Comparison of ENCODE assay signal across 8 cellular contexts in genomic region chr6:32838114-32838958, GRCh38. TPM values are rescaled to one million over a fixed set of nuclear protein-coding genes. Genes with fewer than 3 reads are reported as not detected.
A peak's percentile ranks its signal among the peaks of the same experiment; 100 is the strongest.
DNase-seq lines count a peak whose midpoint lies in the region; ATAC-seq, FAIRE-seq and TF ChIP-seq lines count a peak whose summit lies in the region.

Gene TAP2, minus strand, starts transcription at chr6:32838739. Its CDS starts 506 bp downstream, at chr6:32838233.

- peak within 1 kb of the TSS; percentile 59 to 80 for H3K4me2 ChIP-seq in H1 (ENCODE audit: insufficient read depth in 1 of 2, low read depth in 2 of 2, low read length in 2 of 2)
- H3K4me2 ChIP-seq in mesendoderm (ENCODE audit: low read length), result peak within 1 kb of the TSS; percentile 58

- no peak within 1 kb of the TSS for H2BK120ac ChIP-seq in H1 (replicated peaks; ENCODE audit: low read depth, low read length)
- no peak within 1 kb of the TSS for H2BK120ac ChIP-seq in mesendoderm (ENCODE audit: low read depth, low read length)

- H3K9ac ChIP-seq in H1 (replicated peaks in 1 of 4; ENCODE audit: extremely low read depth in 1 of 4, low read depth in 3 of 4, low read length in 3 of 4) (peak within 1 kb of the TSS; percentile 36 to 88 (median 71); a peak in 6 of 7 replicates), mesendoderm (ENCODE audit: low read length) (peak within 1 kb of the TSS; percentile 77)

- H3K56ac ChIP-seq in H1 (replicated peaks; ENCODE audit: insufficient read length, low read depth, low read length) (peak within 1 kb of the TSS; percentile 39), mesendoderm (ENCODE audit: low read length) (peak within 1 kb of the TSS; percentile 94)

- H3K18ac ChIP-seq in H1 (ENCODE audit: extremely low read depth, low read length) (peak within 1 kb of the TSS; percentile 75), mesendoderm (ENCODE audit: low read length) (no peak within 1 kb of the TSS)

- H3K4ac ChIP-seq in H1 (replicated peaks; ENCODE audit: insufficient read length, low read depth, low read length), result peak within 1 kb of the TSS; percentile 51
- H3K4ac ChIP-seq in mesendoderm (ENCODE audit: low read depth, low read length), result peak within 1 kb of the TSS; percentile 74

- DNase-seq in Caki2 (ENCODE audit: low read depth) (peak; percentile 92), HT1080 (ENCODE audit: low read depth) (peak; percentile 91), NOMO-1 treated with DMSO at 0.1 percent for 48 hours (lab: John Stamatoyannopoulos, UW; ENCODE audit: unreplicated experiment) (peak; percentile 93), H1 (ENCODE audit: low read depth in 1 of 2, low spot score in 2 of 2) (peak in 1 of 2 experiments; percentile 99), mesendoderm (peak; percentile 92)
- peak; percentile 92 to 94 for DNase-seq in activated CD8-positive, alpha-beta memory T cell treated with anti-CD3 and anti-CD28 coated beads for 4 hours (ENCODE audit: low read depth in 2 of 2)
- DNase-seq in stimulated activated CD8-positive, alpha-beta memory T cell treated with anti-CD3 and anti-CD28 coated beads, Interleukin-12 subunit alpha, Interleukin-12 subunit beta, amount 100 ng/mL, for 4 hours (ENCODE audit: low read depth), result peak; percentile 95

- TF ChIP-seq CTCF in H1 (IDR thresholded peaks at IDR 0.05; ENCODE audit: control extremely low read depth in 1 of 3, insufficient read depth in 1 of 3, low read depth in 1 of 3, low read length in 3 of 3), result peak; percentile 70 to 97 (median 95)

- H3K14ac ChIP-seq in H1 (ENCODE audit: insufficient read length), result no peak within 1 kb of the TSS

- H4K5ac ChIP-seq in H1 (ENCODE audit: insufficient read length, low read depth, low read length), result no peak within 1 kb of the TSS
- H4K5ac ChIP-seq in mesendoderm (ENCODE audit: low read length), result no peak within 1 kb of the TSS

- H2BK5ac ChIP-seq in H1 (ENCODE audit: low read depth, low read length) (no peak within 1 kb of the TSS), mesendoderm (ENCODE audit: low read length) (no peak within 1 kb of the TSS)

- H4K8ac ChIP-seq in H1 (ENCODE audit: extremely low read depth, insufficient read depth, low read length) (peak within 1 kb of the TSS; percentile 87), mesendoderm (ENCODE audit: low read depth, low read length) (no peak within 1 kb of the TSS)

- H3K23me2 ChIP-seq in H1 (ENCODE audit: low read depth, low read length), result peaks cover 3% of the 10 kb centered on the region

- no peaks in the 10 kb centered on the region for H3K79me2 ChIP-seq in H1 (ENCODE audit: control insufficient read depth in 1 of 2, insufficient read depth in 2 of 2, low read length in 2 of 2)
- H3K79me2 ChIP-seq in mesendoderm (ENCODE audit: control insufficient read depth, insufficient read depth, low read length), result no peaks in the 10 kb centered on the region

- H3K36me3 ChIP-seq in H1 (ENCODE audit: control insufficient read depth in 2 of 4, insufficient read depth in 4 of 4, low read length in 3 of 4) (no peaks in the 10 kb centered on the region; a peak in 2 of 8 replicates), mesendoderm (ENCODE audit: control insufficient read depth, insufficient read depth, low read length) (no peaks in the 10 kb centered on the region)

- H4K91ac ChIP-seq in H1 (replicated peaks; ENCODE audit: insufficient read length, low read length), result peak within 1 kb of the TSS; percentile 22

- no peak for FAIRE-seq in H1 (lab: Jason Lieb, UNC)

- in situ Hi-C loops in Caki2 (cut with HindIII; ENCODE audit: low pct_unique_long_range_greater_than_20kb, low sequenced_read_pairs), result no loop called here

- H2BK12ac ChIP-seq in H1 (ENCODE audit: low read depth, low read length), result 0 out of 2 replicates have a peak within 1 kb of the TSS, but pooled peaks have one; percentile 9

- peak in 1 of 2 experiments; percentile 62; a peak in 1 of 3 replicates for TF ChIP-seq POLR2A in H1 (IDR thresholded peaks at IDR 0.05; ENCODE audit: control extremely low read depth in 1 of 2, low read depth in 2 of 2, low read length in 2 of 2)

- no peak within 1 kb of the TSS for H2BK20ac ChIP-seq in H1 (ENCODE audit: low read length)

- no peaks in the 10 kb centered on the region for H3K9me3 ChIP-seq in H1 (ENCODE audit: insufficient read depth in 2 of 2, low read depth in 1 of 2, low read length in 1 of 2)

- H2BK15ac ChIP-seq in H1 (ENCODE audit: low read length), result peak within 1 kb of the TSS; percentile 83; the same call in 1 of the 2 replicates
- no peak within 1 kb of the TSS for H2BK15ac ChIP-seq in mesendoderm (replicated peaks; ENCODE audit: low read depth)

- H3K4me1 ChIP-seq in H1 (replicated peaks in 1 of 4; ENCODE audit: control insufficient read depth in 3 of 4, insufficient read depth in 4 of 4, low read length in 3 of 4), result peaks cover 0 to 7% (median 4%) of the 10 kb centered on the region in 4 experiments; a peak in 5 of 7 replicates
- H3K4me1 ChIP-seq in mesendoderm (ENCODE audit: control insufficient read depth, low read depth, low read length), result no peaks in the 10 kb centered on the region

- H3K27me3 ChIP-seq in H1 (replicated peaks in 1 of 4; ENCODE audit: control insufficient read depth in 3 of 4, extremely low read depth in 1 of 4, insufficient read depth in 3 of 4, low read length in 3 of 4) (peaks cover 0 to 7% (median 6%) of the 10 kb centered on the region in 4 experiments; a peak in 4 of 7 replicates), mesendoderm (ENCODE audit: insufficient read depth, low read length, poor library complexity) (peaks cover 2% of the 10 kb centered on the region)

- H2AFZ ChIP-seq in H1 (ENCODE audit: low read length), result peak within 1 kb of the TSS; percentile 79; the same call in 1 of the 2 replicates

- CTCF ChIA-PET in H1 (lab: Charles Lee; ENCODE audit: partially characterized antibody), result interaction anchor here (0.6 to 11.2 kb wide), 38 partner anchors 9 to 1974 kb away, joined by 3 to 402 read pairs (median 4); partner anchors contain the start of genes BRD2, HLA-DMA, HLA-DMB and HLA-DQB2

- peaks cover 0 to 1% of the 10 kb centered on the region in 2 experiments for H4K20me1 ChIP-seq in H1 (replicated peaks in 1 of 2; ENCODE audit: control insufficient read depth in 1 of 2, insufficient read depth in 2 of 2, low read length in 2 of 2)

- 5% methylated on average over 39 of the region's 57 CpGs; no CpG with 5 or more reads in 1 of the 2 experiments for WGBS in H1 (ENCODE audit: extremely low coverage in 1 of 2, insufficient coverage in 1 of 2, insufficient read length in 1 of 2, insufficient replicate concordance in 2 of 2, low coverage in 1 of 2, low lambda C conversion rate in 2 of 2, missing lambda C conversion rate in 1 of 2), 2 experiments
- no CpG with 5 or more reads among the region's 57 CpGs for WGBS in mesendoderm (ENCODE audit: extremely low coverage, insufficient coverage, low lambda C conversion rate)

- TF ChIP-seq EP300 in H1 (IDR thresholded peaks at IDR 0.05; ENCODE audit: borderline replicate concordance in 1 of 2, low read depth in 2 of 2, low read length in 2 of 2), result no peak

- H2AK5ac ChIP-seq in H1 (ENCODE audit: low read depth, low read length), result no peak within 1 kb of the TSS
- no peak within 1 kb of the TSS for H2AK5ac ChIP-seq in mesendoderm (ENCODE audit: low read length)

- POLR2A ChIA-PET in H1 (lab: Charles Lee; ENCODE audit: partially characterized antibody), result interaction anchor here (0.7 to 3.0 kb wide), 12 partner anchors 11 to 242 kb away, joined by 4 to 26 read pairs (median 6); partner anchors contain the start of genes PSMB9 and TAP1

- H3K79me1 ChIP-seq in H1 (ENCODE audit: low read depth, low read length) (no peaks in the 10 kb centered on the region), mesendoderm (ENCODE audit: low read length) (no peaks in the 10 kb centered on the region)

- H3K23ac ChIP-seq in H1 (ENCODE audit: insufficient read length), result no peak within 1 kb of the TSS
- peak within 1 kb of the TSS; percentile 18 for H3K23ac ChIP-seq in mesendoderm (ENCODE audit: low read length)

- H3K4me3 ChIP-seq in H1 (ENCODE audit: extremely low read depth in 1 of 4, insufficient read depth in 2 of 4, low read depth in 3 of 4, low read length in 4 of 4), result peak within 1 kb of the TSS; percentile 53 to 81 (median 68)
- H3K4me3 ChIP-seq in mesendoderm (ENCODE audit: low read length), result peak within 1 kb of the TSS; percentile 65

- peak; percentile 73 for ATAC-seq in GM21360 (IDR thresholded peaks at IDR 0.05; ENCODE audit: unreplicated experiment)

- H3K27ac ChIP-seq in H1 (ENCODE audit: low read depth, low read length) (no peak within 1 kb of the TSS), mesendoderm (ENCODE audit: low read depth, low read length) (no peak within 1 kb of the TSS)

- peak; percentile 92 to 94 for TF ChIP-seq RAD21 in H1 (IDR thresholded peaks at IDR 0.05 in 1 of 2, conservative IDR thresholded peaks at IDR 0.05 in 1 of 2; ENCODE audit: low read depth in 2 of 2, low read length in 2 of 2)

TF ChIP-seq in H1, 55 proteins besides CTCF, POLR2A, EP300 and RAD21 (continues in another document):
- peak; percentile 63 for TF ChIP-seq PHF8 (conservative IDR thresholded peaks at IDR 0.05; ENCODE audit: low read depth, low read length)
- no peak for TF ChIP-seq SP1 (IDR thresholded peaks at IDR 0.05; ENCODE audit: low read depth, low read length)
- TF ChIP-seq SIX5 (IDR thresholded peaks at IDR 0.05; ENCODE audit: low read depth, low read length), result no peak
- TF ChIP-seq MAX (IDR thresholded peaks at IDR 0.05), result peak; percentile 71
- TF ChIP-seq POU5F1 (IDR thresholded peaks at IDR 0.05; ENCODE audit: low read depth, low read length), result no peak
- TF ChIP-seq KDM4A (IDR thresholded peaks at IDR 0.05; ENCODE audit: low read depth, low read length, severe bottlenecking), result peak; percentile 81
- peak; percentile 57; the same call in 1 of the 2 replicates for TF ChIP-seq TBP (IDR thresholded peaks at IDR 0.05; ENCODE audit: low read depth, low read length)

RNA-seq across cellular contexts. Expression of gene TAP2, which starts in this region (rescaled TPM):
- 8.9 and 26.7 TPM in 2 replicates for total RNA-seq in Caki2 (2014; rRNA removed; shearing (Covaris generic); ENCODE audit: low replicate concordance)
- total RNA-seq in HT1080 (2014; rRNA removed; shearing (Covaris generic)), result 89.3 and 104 TPM in 2 replicates
- 36.3 and 41.1 TPM in 2 replicates for polyA plus RNA-seq in HT1080 (2015; cell fraction: cytosol; rRNA removed)
- 80.4 and 84.7 TPM in 2 replicates for polyA plus RNA-seq in HT1080 (2015; cell fraction: nucleus; rRNA removed)
- total RNA-seq in H1 (2021; fragmentation: NEBNext Ultra II Directional; extraction: Animal tissue kit (Norgen Biotek cat#: 25700)), result 24.3 and 27.2 TPM in 2 replicates
- polyA plus RNA-seq in H1 (2011; rRNA removed), result 11.3 and 19.9 TPM in 2 replicates
- 16.1 TPM for polyA plus RNA-seq in H1 (2011; cell fraction: cytosol; rRNA removed)
- 56.5 TPM for polyA plus RNA-seq in H1 (2011; cell fraction: nucleus; rRNA removed)
- polyA plus RNA-seq in H1 (2012, experiment 1 of 2), result 8.4 to 30.2 TPM (median 25.2 TPM) in 4 replicates
- 9.2 TPM for polyA plus RNA-seq in H1 (2012, experiment 2 of 2)
- polyA plus RNA-seq in H1 (2013, experiment 1 of 2), result 11.3 TPM
- polyA plus RNA-seq in H1 (2013, experiment 2 of 2), result 13.1 TPM
- 18.7 and 33.0 TPM in 2 replicates for polyA minus RNA-seq in H1 (2011; rRNA and poly(A)+ RNA removed)
- polyA minus RNA-seq in H1 (2011; cell fraction: cytosol; rRNA and poly(A)+ RNA removed), result 5.8 TPM
- 13.7 TPM for polyA minus RNA-seq in H1 (2011; cell fraction: nucleus; rRNA and poly(A)+ RNA removed)
- polyA plus RNA-seq in mesendoderm (2013, experiment 1 of 2), result 5.4 TPM
- 6.5 TPM for polyA plus RNA-seq in mesendoderm (2013, experiment 2 of 2)
